ENCODE assay signal across 12 cellular contexts in the genomic region with DNA sequence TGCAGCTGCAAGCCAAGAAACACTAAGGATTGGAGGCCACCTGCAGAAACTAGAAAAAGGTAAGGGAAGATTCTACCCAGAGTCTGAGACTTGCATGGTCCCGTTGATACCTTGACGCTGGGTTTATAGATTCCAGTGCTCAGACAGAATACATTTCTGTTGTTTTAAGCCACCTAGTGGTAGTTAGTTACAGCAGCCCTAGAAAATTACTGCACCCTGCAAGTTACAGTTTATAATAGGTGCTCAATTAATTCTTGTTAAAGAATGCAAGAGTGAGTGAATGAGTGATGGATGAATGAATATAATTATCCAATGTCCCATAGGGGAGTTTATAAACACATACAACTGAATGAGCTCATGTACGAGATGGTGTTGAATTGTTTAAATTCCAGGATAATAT.
A peak's percentile ranks its signal among the peaks of the same experiment; 100 is the strongest.
DNase-seq lines count a peak whose midpoint lies in the region; ATAC-seq and TF ChIP-seq lines count a peak whose summit lies in the region.
"Had no signal": no experiment of that assay in that cellular context is flagged by ENCODE, and none has a peak within 500 bp of the region (broad histone marks: within the 10 kb centered on the region; RNA-seq: fewer than 3 reads in every experiment).

No MANE protein-coding gene starts in this region.

- H2BK12ac ChIP-seq in neuronal stem cell (ENCODE audit: low read length) = no peak overlapping the region

- H2AFZ ChIP-seq in neuronal stem cell (ENCODE audit: low read length) = no peak overlapping the region

- peak; percentile 12 for DNase-seq in Caki2 (ENCODE audit: low read depth)
- peak; percentile 33 for DNase-seq in OCI-M1 (lab: John Stamatoyannopoulos, UW)
- DNase-seq in glutamatergic neuron = no peak
- DNase-seq in neuronal stem cell (ENCODE audit: low spot score) = no peak
- DNase-seq in T-helper 17 cell = no peak
- DNase-seq in NCI-H2029 treated with DMSO at 0.1 percent for 48 hours (lab: John Stamatoyannopoulos, UW) = no peak
- DNase-seq: activated CD4-positive, alpha-beta T cell treated with anti-CD3 and anti-CD28 coated beads, Interleukin-2, amount 50 U/mL, for 1 hour; stimulated activated CD4-positive, alpha-beta T cell treated with anti-CD3 and anti-CD28 coated beads, Interleukin-4, amount 100 ng/mL, for 24 hours had no signal

- POLR2A ChIA-PET in HEK293 (lab: Yijun Ruan, JAX) = no interaction called here

- no CpG with 5 or more reads among the region's 3 CpGs for WGBS in neuronal stem cell (ENCODE audit: extremely low coverage in 2 of 2, insufficient read length in 2 of 2, insufficient replicate concordance in 1 of 2), 2 donors

- no peak overlapping the region for H3K4me3 ChIP-seq in HEK293 (ENCODE audit: low read depth, low read length)
- H3K4me3 ChIP-seq in neuronal stem cell (ENCODE audit: low read length in 2 of 2) = no peak overlapping the region
- H3K4me3 ChIP-seq: HAP-1 had no signal

- no peaks in the 10 kb centered on the region for H3K9me3 Mint-ChIP-seq in glutamatergic neuron (ENCODE audit: unreplicated experiment)
- H3K9me3 Mint-ChIP-seq: dendritic cell treated with granulocyte-macrophage colony-stimulating factor and Interleukin-4, amounts not matched to agents 40 ng/mL and 50 ng/mL, for 4 days had no signal

- H4K91ac ChIP-seq in neuronal stem cell (ENCODE audit: low read depth, low read length, poor library complexity) = no peak overlapping the region

- no peaks in the 10 kb centered on the region for H3K27me3 ChIP-seq in neuronal stem cell (ENCODE audit: control insufficient read depth in 3 of 3, insufficient read depth in 3 of 3, low read depth in 1 of 3, low read length in 3 of 3)

- no peak overlapping the region for H2AK5ac ChIP-seq in neuronal stem cell (ENCODE audit: low read depth, low read length)

- H3K9me3 ChIP-seq in HEK293 (ENCODE audit: control insufficient read depth, insufficient read depth, low read depth, low read length) (no peaks in the 10 kb centered on the region), neuronal stem cell (replicated peaks in 1 of 2; ENCODE audit: control insufficient read depth in 2 of 2, insufficient read depth in 1 of 2, low read depth in 1 of 2, low read length in 2 of 2) (no peaks in the 10 kb centered on the region), T-helper 17 cell (ENCODE audit: control insufficient read depth, low read length, poor library complexity, severe bottlenecking) (no peaks in the 10 kb centered on the region)
- H3K9me3 ChIP-seq: HAP-1 had no signal

- H3K4me2 ChIP-seq in neuronal stem cell (ENCODE audit: insufficient read depth, low read length, poor library complexity, severe bottlenecking) = no peak overlapping the region

- H3K18ac ChIP-seq in neuronal stem cell (ENCODE audit: low read length) = no peak overlapping the region

- H4K8ac ChIP-seq in neuronal stem cell (ENCODE audit: low read depth, low read length) = no peak overlapping the region

- no peak overlapping the region for H2BK15ac ChIP-seq in neuronal stem cell (ENCODE audit: low read length)

- H3K79me1 ChIP-seq in neuronal stem cell (ENCODE audit: low read depth, low read length) = no peaks in the 10 kb centered on the region

- no peak overlapping the region for H2BK120ac ChIP-seq in neuronal stem cell (ENCODE audit: low read depth, low read length)

- in situ Hi-C loops in Caki2 (cut with HindIII; ENCODE audit: low pct_unique_long_range_greater_than_20kb, low sequenced_read_pairs) = no loop called here

- no peak overlapping the region for H3K27ac ChIP-seq in HEK293 (ENCODE audit: extremely low read depth, low read depth, low read length)
- no peak overlapping the region for H3K27ac ChIP-seq in neuronal stem cell (replicated peaks; ENCODE audit: low read length)

- no peak overlapping the region for H3K9ac ChIP-seq in neuronal stem cell (ENCODE audit: low read depth, low read length, poor library complexity)

- H3K36me3 ChIP-seq in HEK293 (ENCODE audit: control insufficient read depth in 2 of 2, insufficient read depth in 1 of 2, low read length in 2 of 2) (no peaks in the 10 kb centered on the region), neuronal stem cell (replicated peaks in 1 of 2; ENCODE audit: control insufficient read depth in 2 of 2, insufficient read depth in 2 of 2, low read length in 2 of 2) (no peaks in the 10 kb centered on the region)
- H3K36me3 ChIP-seq: HAP-1 had no signal

- no peak overlapping the region for H3K27ac Mint-ChIP-seq in glutamatergic neuron (ENCODE audit: unreplicated experiment)
- no peak overlapping the region for H3K27ac Mint-ChIP-seq in T-helper 17 cell
- H3K27ac Mint-ChIP-seq: dendritic cell treated with granulocyte-macrophage colony-stimulating factor and Interleukin-4, amounts not matched to agents 40 ng/mL and 50 ng/mL, for 4 days had no signal

- H3K14ac ChIP-seq in neuronal stem cell (ENCODE audit: low read length) = no peak overlapping the region

- ATAC-seq in T-helper 17 cell (no peak), GM21723 (IDR thresholded peaks at IDR 0.05; ENCODE audit: unreplicated experiment) (no peak)

- H3K36me3 Mint-ChIP-seq in glutamatergic neuron (ENCODE audit: unreplicated experiment) = no peaks in the 10 kb centered on the region
- H3K36me3 Mint-ChIP-seq in T-helper 17 cell (ENCODE audit: low read depth) = no peaks in the 10 kb centered on the region

- H3K4me3 Mint-ChIP-seq in glutamatergic neuron (ENCODE audit: unreplicated experiment) (no peak overlapping the region), T-helper 17 cell (no peak overlapping the region)
- H3K4me3 Mint-ChIP-seq: dendritic cell treated with granulocyte-macrophage colony-stimulating factor and Interleukin-4, amounts not matched to agents 40 ng/mL and 50 ng/mL, for 4 days had no signal

- CTCF ChIA-PET in HEK293 (lab: Yijun Ruan, JAX) = interaction anchor here (0.6 to 1.9 kb wide), 14 partner anchors 9 to 1554 kb away, joined by 3 to 6 read pairs (median 4); no protein-coding TSS in a partner anchor

- H3K4me1 ChIP-seq in HEK293 (ENCODE audit: control insufficient read depth, insufficient read depth, low read length) = no peaks in the 10 kb centered on the region
- no peaks in the 10 kb centered on the region for H3K4me1 ChIP-seq in neuronal stem cell (ENCODE audit: control insufficient read depth in 2 of 2, insufficient read depth in 1 of 2, low read depth in 1 of 2, low read length in 2 of 2)
- H3K4me1 ChIP-seq: HAP-1 had no signal

- H3K4me1 Mint-ChIP-seq in glutamatergic neuron (ENCODE audit: low read depth, unreplicated experiment) (no peaks in the 10 kb centered on the region), T-helper 17 cell (no peaks in the 10 kb centered on the region)

- no peak overlapping the region for H3K4ac ChIP-seq in neuronal stem cell (ENCODE audit: low read length)

- no peak overlapping the region for H3K23ac ChIP-seq in neuronal stem cell (ENCODE audit: low read depth, low read length, poor library complexity)

- no peak overlapping the region for H2BK5ac ChIP-seq in neuronal stem cell (ENCODE audit: low read length)

- H3K27me3 Mint-ChIP-seq in glutamatergic neuron (ENCODE audit: unreplicated experiment) = no peaks in the 10 kb centered on the region
- no peaks in the 10 kb centered on the region for H3K27me3 Mint-ChIP-seq in T-helper 17 cell
- H3K27me3 Mint-ChIP-seq: dendritic cell treated with granulocyte-macrophage colony-stimulating factor and Interleukin-4, amounts not matched to agents 40 ng/mL and 50 ng/mL, for 4 days had no signal

- TF ChIP-seq CTCF in HEK293 (tag by site-specific recombination; IDR thresholded peaks at IDR 0.05) (no peak), glutamatergic neuron (IDR thresholded peaks at IDR 0.05; ENCODE audit: partially characterized antibody, unreplicated experiment) (peak; percentile 59)

TF ChIP-seq in HEK293, 187 proteins besides CTCF, POLR2A, EP300 and RAD21:
- TF ChIP-seq ZNF138 (tag by site-specific recombination; IDR thresholded peaks at IDR 0.05; ENCODE audit: borderline replicate concordance) (no peak), ZNF664 (tag by site-specific recombination; IDR thresholded peaks at IDR 0.05) (peak; percentile 77), ZNF394 (tag by site-specific recombination; IDR thresholded peaks at IDR 0.05; ENCODE audit: borderline replicate concordance) (no peak)
- TF ChIP-seq, protein P1, sequence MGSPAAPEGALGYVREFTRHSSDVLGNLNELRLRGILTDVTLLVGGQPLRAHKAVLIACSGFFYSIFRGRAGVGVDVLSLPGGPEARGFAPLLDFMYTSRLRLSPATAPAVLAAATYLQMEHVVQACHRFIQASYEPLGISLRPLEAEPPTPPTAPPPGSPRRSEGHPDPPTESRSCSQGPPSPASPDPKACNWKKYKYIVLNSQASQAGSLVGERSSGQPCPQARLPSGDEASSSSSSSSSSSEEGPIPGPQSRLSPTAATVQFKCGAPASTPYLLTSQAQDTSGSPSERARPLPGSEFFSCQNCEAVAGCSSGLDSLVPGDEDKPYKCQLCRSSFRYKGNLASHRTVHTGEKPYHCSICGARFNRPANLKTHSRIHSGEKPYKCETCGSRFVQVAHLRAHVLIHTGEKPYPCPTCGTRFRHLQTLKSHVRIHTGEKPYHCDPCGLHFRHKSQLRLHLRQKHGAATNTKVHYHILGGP (tag by site-specific recombination; IDR thresholded peaks at IDR 0.05) = no peak
TF ChIP-seq in HEK293: peak in this region for 1.

Comparison
In these comparisons a context has a peak if more than half of its experiments do, and no peak if none do; other contexts are left out.
1. DNase-seq: peak in Caki2 (single experiment) and OCI-M1 (single experiment); none in glutamatergic neuron (single experiment), neuronal stem cell (single experiment), T-helper 17 cell (0 of 3) and NCI-H2029 treated with DMSO at 0.1 percent for 48 hours (single experiment).